Comparison of ENCODE assay signal across 1 cellular context in the genomic region with DNA sequence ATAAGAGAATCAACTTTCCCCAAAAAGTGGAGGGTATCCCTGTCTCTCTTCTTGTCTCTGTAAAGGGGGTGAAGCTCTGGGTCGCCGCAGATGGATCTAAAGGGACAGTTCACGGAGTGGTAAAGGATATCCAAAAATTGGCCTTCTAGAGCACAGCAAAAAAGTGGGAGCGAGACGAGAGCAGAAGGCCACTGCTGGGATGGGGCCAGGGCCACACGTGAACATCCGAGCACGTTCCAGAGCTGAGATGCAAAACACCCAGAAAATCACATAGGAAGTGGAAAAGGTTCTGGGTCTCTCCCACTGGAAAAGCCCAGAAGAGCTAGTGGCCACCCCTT.
TF ChIP-seq lines count a peak whose summit lies in the region.

No MANE protein-coding gene starts in this region.

TF ChIP-seq in GM12878, 131 proteins besides CTCF, POLR2A, EP300 and RAD21 (continued from another document):
- TF ChIP-seq, protein P1, sequence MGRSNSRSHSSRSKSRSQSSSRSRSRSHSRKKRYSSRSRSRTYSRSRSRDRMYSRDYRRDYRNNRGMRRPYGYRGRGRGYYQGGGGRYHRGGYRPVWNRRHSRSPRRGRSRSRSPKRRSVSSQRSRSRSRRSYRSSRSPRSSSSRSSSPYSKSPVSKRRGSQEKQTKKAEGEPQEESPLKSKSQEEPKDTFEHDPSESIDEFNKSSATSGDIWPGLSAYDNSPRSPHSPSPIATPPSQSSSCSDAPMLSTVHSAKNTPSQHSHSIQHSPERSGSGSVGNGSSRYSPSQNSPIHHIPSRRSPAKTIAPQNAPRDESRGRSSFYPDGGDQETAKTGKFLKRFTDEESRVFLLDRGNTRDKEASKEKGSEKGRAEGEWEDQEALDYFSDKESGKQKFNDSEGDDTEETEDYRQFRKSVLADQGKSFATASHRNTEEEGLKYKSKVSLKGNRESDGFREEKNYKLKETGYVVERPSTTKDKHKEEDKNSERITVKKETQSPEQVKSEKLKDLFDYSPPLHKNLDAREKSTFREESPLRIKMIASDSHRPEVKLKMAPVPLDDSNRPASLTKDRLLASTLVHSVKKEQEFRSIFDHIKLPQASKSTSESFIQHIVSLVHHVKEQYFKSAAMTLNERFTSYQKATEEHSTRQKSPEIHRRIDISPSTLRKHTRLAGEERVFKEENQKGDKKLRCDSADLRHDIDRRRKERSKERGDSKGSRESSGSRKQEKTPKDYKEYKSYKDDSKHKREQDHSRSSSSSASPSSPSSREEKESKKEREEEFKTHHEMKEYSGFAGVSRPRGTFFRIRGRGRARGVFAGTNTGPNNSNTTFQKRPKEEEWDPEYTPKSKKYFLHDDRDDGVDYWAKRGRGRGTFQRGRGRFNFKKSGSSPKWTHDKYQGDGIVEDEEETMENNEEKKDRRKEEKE (IDR thresholded peaks at IDR 0.05) = no peak
- TF ChIP-seq, protein P2, sequence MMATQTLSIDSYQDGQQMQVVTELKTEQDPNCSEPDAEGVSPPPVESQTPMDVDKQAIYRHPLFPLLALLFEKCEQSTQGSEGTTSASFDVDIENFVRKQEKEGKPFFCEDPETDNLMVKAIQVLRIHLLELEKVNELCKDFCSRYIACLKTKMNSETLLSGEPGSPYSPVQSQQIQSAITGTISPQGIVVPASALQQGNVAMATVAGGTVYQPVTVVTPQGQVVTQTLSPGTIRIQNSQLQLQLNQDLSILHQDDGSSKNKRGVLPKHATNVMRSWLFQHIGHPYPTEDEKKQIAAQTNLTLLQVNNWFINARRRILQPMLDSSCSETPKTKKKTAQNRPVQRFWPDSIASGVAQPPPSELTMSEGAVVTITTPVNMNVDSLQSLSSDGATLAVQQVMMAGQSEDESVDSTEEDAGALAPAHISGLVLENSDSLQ (IDR thresholded peaks at IDR 0.05) = no peak
- TF ChIP-seq, protein P3, sequence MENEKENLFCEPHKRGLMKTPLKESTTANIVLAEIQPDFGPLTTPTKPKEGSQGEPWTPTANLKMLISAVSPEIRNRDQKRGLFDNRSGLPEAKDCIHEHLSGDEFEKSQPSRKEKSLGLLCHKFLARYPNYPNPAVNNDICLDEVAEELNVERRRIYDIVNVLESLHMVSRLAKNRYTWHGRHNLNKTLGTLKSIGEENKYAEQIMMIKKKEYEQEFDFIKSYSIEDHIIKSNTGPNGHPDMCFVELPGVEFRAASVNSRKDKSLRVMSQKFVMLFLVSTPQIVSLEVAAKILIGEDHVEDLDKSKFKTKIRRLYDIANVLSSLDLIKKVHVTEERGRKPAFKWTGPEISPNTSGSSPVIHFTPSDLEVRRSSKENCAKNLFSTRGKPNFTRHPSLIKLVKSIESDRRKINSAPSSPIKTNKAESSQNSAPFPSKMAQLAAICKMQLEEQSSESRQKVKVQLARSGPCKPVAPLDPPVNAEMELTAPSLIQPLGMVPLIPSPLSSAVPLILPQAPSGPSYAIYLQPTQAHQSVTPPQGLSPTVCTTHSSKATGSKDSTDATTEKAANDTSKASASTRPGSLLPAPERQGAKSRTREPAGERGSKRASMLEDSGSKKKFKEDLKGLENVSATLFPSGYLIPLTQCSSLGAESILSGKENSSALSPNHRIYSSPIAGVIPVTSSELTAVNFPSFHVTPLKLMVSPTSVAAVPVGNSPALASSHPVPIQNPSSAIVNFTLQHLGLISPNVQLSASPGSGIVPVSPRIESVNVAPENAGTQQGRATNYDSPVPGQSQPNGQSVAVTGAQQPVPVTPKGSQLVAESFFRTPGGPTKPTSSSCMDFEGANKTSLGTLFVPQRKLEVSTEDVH (IDR thresholded peaks at IDR 0.05; ENCODE audit: low read depth, partially characterized antibody) = no peak
- TF ChIP-seq, protein P4, sequence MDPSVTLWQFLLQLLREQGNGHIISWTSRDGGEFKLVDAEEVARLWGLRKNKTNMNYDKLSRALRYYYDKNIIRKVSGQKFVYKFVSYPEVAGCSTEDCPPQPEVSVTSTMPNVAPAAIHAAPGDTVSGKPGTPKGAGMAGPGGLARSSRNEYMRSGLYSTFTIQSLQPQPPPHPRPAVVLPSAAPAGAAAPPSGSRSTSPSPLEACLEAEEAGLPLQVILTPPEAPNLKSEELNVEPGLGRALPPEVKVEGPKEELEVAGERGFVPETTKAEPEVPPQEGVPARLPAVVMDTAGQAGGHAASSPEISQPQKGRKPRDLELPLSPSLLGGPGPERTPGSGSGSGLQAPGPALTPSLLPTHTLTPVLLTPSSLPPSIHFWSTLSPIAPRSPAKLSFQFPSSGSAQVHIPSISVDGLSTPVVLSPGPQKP (IDR thresholded peaks at IDR 0.05; ENCODE audit: low read depth, low read length) = no peak
- no peak for TF ChIP-seq SUZ12 (IDR thresholded peaks at IDR 0.05; ENCODE audit: unreplicated experiment)
- TF ChIP-seq SREBF1 (IDR thresholded peaks at IDR 0.05; ENCODE audit: low read length) = no peak
- TF ChIP-seq MTA3 (IDR thresholded peaks at IDR 0.05; ENCODE audit: borderline replicate concordance, low read length) = no peak
- no peak for TF ChIP-seq ZNF24 (IDR thresholded peaks at IDR 0.05)
- no peak for TF ChIP-seq MYB (IDR thresholded peaks at IDR 0.05; ENCODE audit: borderline replicate concordance, low read depth, low read length)
- TF ChIP-seq, protein P5, sequence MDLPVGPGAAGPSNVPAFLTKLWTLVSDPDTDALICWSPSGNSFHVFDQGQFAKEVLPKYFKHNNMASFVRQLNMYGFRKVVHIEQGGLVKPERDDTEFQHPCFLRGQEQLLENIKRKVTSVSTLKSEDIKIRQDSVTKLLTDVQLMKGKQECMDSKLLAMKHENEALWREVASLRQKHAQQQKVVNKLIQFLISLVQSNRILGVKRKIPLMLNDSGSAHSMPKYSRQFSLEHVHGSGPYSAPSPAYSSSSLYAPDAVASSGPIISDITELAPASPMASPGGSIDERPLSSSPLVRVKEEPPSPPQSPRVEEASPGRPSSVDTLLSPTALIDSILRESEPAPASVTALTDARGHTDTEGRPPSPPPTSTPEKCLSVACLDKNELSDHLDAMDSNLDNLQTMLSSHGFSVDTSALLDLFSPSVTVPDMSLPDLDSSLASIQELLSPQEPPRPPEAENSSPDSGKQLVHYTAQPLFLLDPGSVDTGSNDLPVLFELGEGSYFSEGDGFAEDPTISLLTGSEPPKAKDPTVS (IDR thresholded peaks at IDR 0.05; ENCODE audit: low read depth, low read length) = no peak
